ENCODE assay signal across 8 cellular contexts in the genomic region with DNA sequence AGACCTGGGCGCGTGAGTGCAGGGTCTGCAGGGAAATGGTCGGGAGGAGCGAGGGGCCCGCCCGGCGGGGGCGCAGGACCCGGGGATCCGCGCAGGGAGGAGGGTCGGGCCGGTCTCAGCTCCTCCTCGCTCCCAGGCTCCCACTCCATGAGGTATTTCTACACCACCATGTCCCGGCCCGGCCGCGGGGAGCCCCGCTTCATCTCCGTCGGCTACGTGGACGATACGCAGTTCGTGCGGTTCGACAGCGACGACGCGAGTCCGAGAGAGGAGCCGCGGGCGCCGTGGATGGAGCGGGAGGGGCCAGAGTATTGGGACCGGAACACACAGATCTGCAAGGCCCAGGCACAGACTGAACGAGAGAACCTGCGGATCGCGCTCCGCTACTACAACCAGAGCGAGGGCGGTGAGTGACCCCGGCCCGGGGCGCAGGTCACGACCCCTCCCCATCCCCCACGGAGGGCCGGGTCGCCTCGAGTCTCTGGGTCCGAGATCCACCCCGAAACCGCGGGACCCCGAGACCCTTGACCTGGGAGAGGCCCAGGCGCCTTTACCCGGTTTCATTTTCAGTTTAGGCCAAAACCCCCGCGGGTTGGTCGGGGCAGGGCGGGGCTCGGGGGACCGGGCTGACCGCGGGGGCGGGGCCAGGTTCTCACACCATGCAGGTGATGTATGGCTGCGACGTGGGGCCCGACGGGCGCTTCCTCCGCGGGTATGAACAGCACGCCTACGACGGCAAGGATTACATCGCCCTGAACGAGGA. TPM values are rescaled to one million over a fixed set of nuclear protein-coding genes. Genes with fewer than 3 reads are reported as not detected.
A peak's percentile ranks its signal among the peaks of the same experiment; 100 is the strongest.
DNase-seq lines count a peak whose midpoint lies in the region; ATAC-seq and TF ChIP-seq lines count a peak whose summit lies in the region.

No MANE protein-coding gene starts in this region.

- H3K4me3 ChIP-seq in WI38 (ENCODE audit: low read depth, low read length) (peak overlapping the region; percentile 61), breast epithelium (peak overlapping the region in 2 of 3 donors; percentile 51 to 93)

- intact Hi-C loops in breast epithelium (cut with DNase I; ENCODE audit: low total_unique reads) = no loop called here

- TF ChIP-seq POLR2A in GM19193 (IDR thresholded peaks at IDR 0.05; ENCODE audit: extremely low read depth, insufficient read depth, insufficient read length) (peak; percentile 64), breast epithelium (IDR thresholded peaks at IDR 0.05) (no peak)

- TF ChIP-seq CTCF in WI38 (IDR thresholded peaks at IDR 0.05; ENCODE audit: low read depth, low read length) (no peak), breast epithelium (IDR thresholded peaks at IDR 0.05) (no peak)

- no peaks in the 10 kb centered on the region for H3K36me3 ChIP-seq in breast epithelium

- DNase-seq in C1 segment of cervical spinal cord (lab: John Stamatoyannopoulos, UW) = peak in 11 of 14 donors; percentile 28 to 80 (median 53)
- DNase-seq in breast epithelium (ENCODE audit: low spot score in 2 of 2) = peak in 1 of 2 donors; percentile 87
- peak; percentile 7 for DNase-seq in inferior parietal cortex (ENCODE audit: extremely low spot score)
- DNase-seq in stimulated activated CD4-positive, alpha-beta T cell treated with anti-CD3 and anti-CD28 coated beads, Interleukin-15, amount 100 ng/mL, for 1 hour (ENCODE audit: low read depth in 1 of 2, low spot score in 1 of 2) = peak; percentile 64 to 79
- no peak for DNase-seq in NCI-H2081 treated with DMSO at 0.1 percent for 48 hours (lab: John Stamatoyannopoulos, UW)

- no peaks in the 10 kb centered on the region for H3K27me3 ChIP-seq in breast epithelium

- H3K9me3 ChIP-seq in breast epithelium = no peaks in the 10 kb centered on the region

- H3K4me1 ChIP-seq in breast epithelium = no peaks in the 10 kb centered on the region

- peak; percentile 68 for ATAC-seq in HG03439 (IDR thresholded peaks at IDR 0.05; ENCODE audit: unreplicated experiment)

- peak overlapping the region in 1 of 2 donors; percentile 99 for H3K27ac ChIP-seq in breast epithelium

RNA-seq across cellular contexts. Expression of a gene that starts 54.3 kb away (rescaled TPM):
- 100 to 1,000 TPM; 327 to 617 (median 473) TPM for total RNA-seq in breast epithelium
